1 cellular context compared by ENCODE assay signal in genomic region chr7:82567356-82567755, GRCh38.
TF ChIP-seq lines count a peak whose summit lies in the region.

No MANE protein-coding gene starts in this region.

TF ChIP-seq in GM12878, 131 proteins besides CTCF, POLR2A, EP300 and RAD21 (continued from another document):
- no peak for TF ChIP-seq IRF5 (IDR thresholded peaks at IDR 0.05; ENCODE audit: borderline replicate concordance)
- TF ChIP-seq NR2F1 (conservative IDR thresholded peaks at IDR 0.05): peak; percentile 95
- TF ChIP-seq GABPA (IDR thresholded peaks at IDR 0.05; ENCODE audit: low read depth): no peak
- peak; percentile 61; the same call in 1 of the 2 replicates for TF ChIP-seq ZNF24 (IDR thresholded peaks at IDR 0.05)
- TF ChIP-seq RELA (IDR thresholded peaks at IDR 0.05; ENCODE audit: borderline replicate concordance, partially characterized antibody): no peak
- no peak for TF ChIP-seq WRNIP1 (IDR thresholded peaks at IDR 0.05; ENCODE audit: borderline replicate concordance, low read depth, low read length)
- peak; percentile 62; the same call in 1 of the 2 replicates for TF ChIP-seq MTA2 (IDR thresholded peaks at IDR 0.05; ENCODE audit: low read depth)
- 0 out of 2 replicates have a peak, but pooled peaks have one; percentile 25 for TF ChIP-seq IKZF1 (conservative IDR thresholded peaks at IDR 0.05)
